ENCODE assay signal across 9 cellular contexts in genomic region chr1:109933856-109934711, GRCh38. TPM values are rescaled to one million over a fixed set of nuclear protein-coding genes. Genes with fewer than 3 reads are reported as not detected.
DNase-seq lines count a peak whose midpoint lies in the region; FAIRE-seq and TF ChIP-seq lines count a peak whose summit lies in the region.
"Had no signal": no experiment of that assay in that cellular context is flagged by ENCODE, and none has a peak within 500 bp of the region (broad histone marks: within the 10 kb centered on the region; RNA-seq: fewer than 3 reads in every experiment).

No MANE protein-coding gene starts in this region.

- CTCF ChIA-PET in RWPE1 (lab: Yijun Ruan, JAX), result no interaction called here

- TF ChIP-seq POLR2A in esophagus squamous epithelium (IDR thresholded peaks at IDR 0.05), result no peak

- FAIRE-seq in RCC 7860 (lab: Jason Lieb, UNC), result peak; percentile 93
- FAIRE-seq: keratinocyte had no signal

- peaks cover 0 to 12% (median 0%) of the 10 kb centered on the region in 3 donors for H3K36me3 ChIP-seq in esophagus squamous epithelium

- TF ChIP-seq CTCF in esophagus squamous epithelium (IDR thresholded peaks at IDR 0.05) (no peak), RWPE1 (conservative IDR thresholded peaks at IDR 0.05; ENCODE audit: low read depth) (no peak)

- peaks cover 26 to 53% (median 43%) of the 10 kb centered on the region in 3 donors for H3K4me1 ChIP-seq in esophagus squamous epithelium

- DNase-seq in GDM1 (lab: John Stamatoyannopoulos, UW) (peak; percentile 62), RCC 7860 (ENCODE audit: low spot score) (peak; percentile 98), esophagus squamous epithelium (lab: John Stamatoyannopoulos, UW) (no peak), renal cortical epithelial cell (ENCODE audit: low read depth) (peak; percentile 96), T-helper 1 cell (no peak), RWPE1 (ENCODE audit: low spot score) (no peak)
- no peak for DNase-seq in NK-92 treated with Interleukin-12 subunit alpha and Interleukin-12 subunit beta, amount 100 ng/mL, for 24 hours (lab: John Stamatoyannopoulos, UW)
- no peak for DNase-seq in activated T-cell treated with anti-CD3 and anti-CD28 coated beads, Interleukin-2, amount 50 U/mL, for 1 hour

- peak overlapping the region; percentile 7 to 59 (median 31) for H3K27ac ChIP-seq in esophagus squamous epithelium
- H3K27ac ChIP-seq in RWPE1, result no peak overlapping the region

- H3K9me3 ChIP-seq in esophagus squamous epithelium, result peaks cover 0 to 19% (median 3%) of the 10 kb centered on the region in 3 donors

- 38 to 39% methylated on average over 6 to 10 of the region's 10 CpGs for WGBS in esophagus squamous epithelium, 2 donors

- POLR2A ChIA-PET in RWPE1 (lab: Yijun Ruan, JAX; ENCODE audit: low non-redundant PET), result no interaction called here

- intact Hi-C loops in esophagus squamous epithelium (cut with DNase I), result no loop called here

- no peaks in the 10 kb centered on the region for H3K27me3 ChIP-seq in esophagus squamous epithelium

- H3K4me3 ChIP-seq in esophagus squamous epithelium, result no peak overlapping the region

RNA-seq across cellular contexts. Expression of gene CSF1, which starts 23.4 kb away (rescaled TPM):
- total RNA-seq in esophagus squamous epithelium (10 to 100 TPM in 3 of 4 donors, 1 to 10 TPM in 1; 7.6 to 34.8 (median 15.9) TPM), renal cortical epithelial cell (39.2 and 51.3 TPM in 2 replicates)

RNA-seq across cellular contexts. Expression of gene AHCYL1, which starts 50.5 kb away (rescaled TPM):
- total RNA-seq in esophagus squamous epithelium (10 to 100 TPM; 49.7 to 60.3 (median 53.0) TPM), renal cortical epithelial cell (47.9 and 120 TPM in 2 replicates)

Comparison
In these comparisons a context has a peak if more than half of its experiments do, and no peak if none do; other contexts are left out.
1. DNase-seq: peak in GDM1 (single experiment), RCC 7860 (single experiment) and renal cortical epithelial cell (single experiment); none in esophagus squamous epithelium (single experiment), T-helper 1 cell (0 of 5), NK-92 treated with Interleukin-12 subunit alpha and Interleukin-12 subunit beta, amount 100 ng/mL, for 24 hours (single experiment), RWPE1 (single experiment) and activated T-cell treated with anti-CD3 and anti-CD28 coated beads, Interleukin-2, amount 50 U/mL, for 1 hour (single experiment).